21 cellular contexts compared by ENCODE assay signal in the genomic region with DNA sequence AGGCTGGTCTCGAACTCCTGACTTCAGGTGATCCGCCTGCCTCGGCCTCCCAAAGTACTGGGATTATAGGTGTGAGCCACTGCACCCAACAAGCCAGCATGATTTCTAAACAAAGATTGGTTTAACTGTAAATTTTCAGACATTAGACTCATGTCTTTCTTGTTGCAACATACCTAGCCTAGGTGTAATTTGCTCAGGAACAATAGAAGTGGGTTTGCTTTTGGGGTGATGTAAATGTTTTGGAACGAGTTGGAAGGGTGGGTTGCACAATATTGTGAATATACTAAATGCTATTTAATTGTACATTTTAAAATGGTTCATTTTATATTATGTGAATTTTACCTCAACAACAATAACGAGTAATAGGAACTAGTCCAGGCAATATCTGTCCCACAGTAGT. TPM values are rescaled to one million over a fixed set of nuclear protein-coding genes. Genes with fewer than 3 reads are reported as not detected.
DNase-seq lines count a peak whose midpoint lies in the region; ATAC-seq and TF ChIP-seq lines count a peak whose summit lies in the region.
"Had no signal": no experiment of that assay in that cellular context is flagged by ENCODE, and none has a peak within 500 bp of the region (broad histone marks: within the 10 kb centered on the region; RNA-seq: fewer than 3 reads in every experiment).

No MANE protein-coding gene starts in this region.

- no peak overlapping the region for H3K27ac ChIP-seq in IMR-90 (ENCODE audit: insufficient read depth, low read length)
- H3K27ac ChIP-seq in foreskin keratinocyte: no peak overlapping the region
- H3K27ac ChIP-seq in adrenal gland: no peak overlapping the region
- H3K27ac ChIP-seq: A549; BLaER1 treated with 17β-estradiol and CSF1 and Interleukin-3, amounts not matched to agents 10 nM and 100 nM; HL-60 had no signal

- H2BK20ac ChIP-seq in IMR-90 (ENCODE audit: low read depth, low read length): no peak overlapping the region

- CTCF ChIA-PET in activated CD8-positive, alpha-beta memory T cell treated with anti-CD3 and anti-CD28 coated beads, Interleukin-2, amount 10 ng/mL, durations not matched to agents 7 days and 5 days (lab: Charles Lee): interaction anchor here (1.2 to 4.9 kb wide), 2 partner anchors 9 to 10 kb away, joined by 3 to 25 read pairs; a partner anchor contains a TSS
- CTCF ChIA-PET in IMR-90 (lab: Yijun Ruan, JAX): interaction anchor here (0.7 kb wide), 1 partner anchor 46 kb away, joined by 3 read pairs; no protein-coding TSS in a partner anchor

- no peak overlapping the region for H3K4me3 ChIP-seq in IMR-90 (ENCODE audit: insufficient read depth, low read depth, low read length)
- H3K4me3 ChIP-seq in adrenal gland: no peak overlapping the region
- H3K4me3 ChIP-seq: A549; BLaER1 treated with 17β-estradiol and CSF1 and Interleukin-3, amounts not matched to agents 10 nM and 100 nM; GM12878 had no signal

- dilution Hi-C loops in IMR-90 (cut with HindIII; ENCODE audit: low sequenced_read_pairs, unreplicated experiment): no loop called here

- H4K91ac ChIP-seq in IMR-90 (ENCODE audit: insufficient read depth, low read depth, low read length): no peak overlapping the region

- peaks cover 17% of the 10 kb centered on the region for H3K36me3 Mint-ChIP-seq in activated CD8-positive, alpha-beta memory T cell treated with anti-CD3 and anti-CD28 coated beads, Interleukin-2, amount 10 ng/mL, durations not matched to agents 7 days and 5 days
- H3K36me3 Mint-ChIP-seq in activated T-helper 2 cell treated with anti-CD3 and anti-CD28 coated beads, Interferon-gamma antibody, Interleukin-2, Interleukin-4, amounts not matched to agents 10 μg/mL and 5 μg/mL and 100 μg/mL, durations not matched to agents 14 hours and 24 hours and 36 hours (ENCODE audit: low read depth): peaks cover 69% of the 10 kb centered on the region
- H3K36me3 Mint-ChIP-seq in naive thymus-derived CD8-positive, alpha-beta T cell: no peaks in the 10 kb centered on the region

- TF ChIP-seq POLR2A in IMR-90 (IDR thresholded peaks at IDR 0.05; ENCODE audit: low read depth, low read length): no peak
- TF ChIP-seq POLR2A in adrenal gland (IDR thresholded peaks at IDR 0.05): no peak

- no peak overlapping the region for H3K27ac Mint-ChIP-seq in activated CD8-positive, alpha-beta memory T cell treated with anti-CD3 and anti-CD28 coated beads, Interleukin-2, amount 10 ng/mL, durations not matched to agents 7 days and 5 days
- peak overlapping the region; percentile 99 for H3K27ac Mint-ChIP-seq in activated T-helper 2 cell treated with anti-CD3 and anti-CD28 coated beads, Interferon-gamma antibody, Interleukin-2, Interleukin-4, amounts not matched to agents 10 μg/mL and 5 μg/mL and 100 μg/mL, durations not matched to agents 14 hours and 24 hours and 36 hours
- no peak overlapping the region for H3K27ac Mint-ChIP-seq in naive thymus-derived CD8-positive, alpha-beta T cell

- H3K9me1 ChIP-seq in IMR-90 (ENCODE audit: insufficient read depth, low read length): no peaks in the 10 kb centered on the region

- no peak overlapping the region for H3K56ac ChIP-seq in IMR-90 (ENCODE audit: extremely low read depth, insufficient read depth, low read length)

- intact Hi-C loops in IMR-90 (cut with micrococcal nuclease) (no loop called here), adrenal gland (cut with DNase I) (no loop called here)
- intact Hi-C loops in activated T-helper 2 cell treated with anti-CD3 and anti-CD28 coated beads, Interferon-gamma antibody, Interleukin-2, Interleukin-4, amounts not matched to agents 10 μg/mL and 5 μg/mL and 100 μg/mL, durations not matched to agents 14 hours and 24 hours and 36 hours (cut with micrococcal nuclease): no loop called here

- H4K20me1 ChIP-seq in IMR-90 (ENCODE audit: insufficient read depth, low read length): no peaks in the 10 kb centered on the region
- H4K20me1 ChIP-seq: BLaER1 treated with 17β-estradiol and CSF1 and Interleukin-3, amounts not matched to agents 10 nM and 100 nM had no signal

- BruUV-seq in IMR-90 (replicated peaks; lab: Mats Ljungman, UMichigan): no TSS peak

- H3K4me3 Mint-ChIP-seq in activated CD8-positive, alpha-beta memory T cell treated with anti-CD3 and anti-CD28 coated beads, Interleukin-2, amount 10 ng/mL, durations not matched to agents 7 days and 5 days: no peak overlapping the region
- peak overlapping the region; percentile 56 for H3K4me3 Mint-ChIP-seq in activated T-helper 2 cell treated with anti-CD3 and anti-CD28 coated beads, Interferon-gamma antibody, Interleukin-2, Interleukin-4, amounts not matched to agents 10 μg/mL and 5 μg/mL and 100 μg/mL, durations not matched to agents 14 hours and 24 hours and 36 hours (ENCODE audit: low read depth)
- no peak overlapping the region for H3K4me3 Mint-ChIP-seq in naive thymus-derived CD8-positive, alpha-beta T cell

- H4K5ac ChIP-seq in IMR-90 (ENCODE audit: low read depth, low read length): no peak overlapping the region

- peak; percentile 2 for DNase-seq in activated CD8-positive, alpha-beta memory T cell treated with anti-CD3 and anti-CD28 coated beads, Interleukin-2, amount 10 ng/mL, durations not matched to agents 7 days and 5 days
- no peak for DNase-seq in activated CD8-positive, alpha-beta memory T cell treated with anti-CD3 and anti-CD28 coated beads, Interleukin-2, amount 50 U/mL, for 4 hours
- no peak for DNase-seq in IMR-90
- DNase-seq in activated T-helper 2 cell treated with anti-CD3 and anti-CD28 coated beads, Interferon-gamma antibody, Interleukin-2, Interleukin-4, amounts not matched to agents 10 μg/mL and 5 μg/mL and 100 μg/mL, durations not matched to agents 14 hours and 24 hours and 36 hours (ENCODE audit: low spot score): no peak
- peak; percentile 84 to 92 for DNase-seq in foreskin keratinocyte
- no peak for DNase-seq in naive thymus-derived CD8-positive, alpha-beta T cell
- no peak for DNase-seq in amygdala (lab: John Stamatoyannopoulos, UW)
- DNase-seq in adrenal gland: no peak
- DNase-seq: DMS 273 treated with DMSO at 0.1 percent for 48 hours; GDM1; H7; KBM-7; NCI-H1436 treated with DMSO at 0.1 percent for 48 hours; NCI-H2029 treated with DMSO at 0.1 percent for 48 hours; NCI-H2171 treated with DMSO at 0.1 percent for 48 hours; NCI-H446 treated with DMSO at 0.1 percent for 48 hours; NK-92 treated with Interleukin-12 subunit alpha and Interleukin-12 subunit beta, amount 100 ng/mL, for 24 hours had no signal

- TF ChIP-seq RAD21 in IMR-90 (IDR thresholded peaks at IDR 0.05; ENCODE audit: low read length): no peak

- no peak for ATAC-seq in activated CD8-positive, alpha-beta memory T cell treated with anti-CD3 and anti-CD28 coated beads, Interleukin-2, amount 10 ng/mL, durations not matched to agents 7 days and 5 days
- ATAC-seq in IMR-90 (ENCODE audit: low read depth) (no peak), foreskin keratinocyte (no peak)
- no peak for ATAC-seq in naive thymus-derived CD8-positive, alpha-beta T cell

- H4K8ac ChIP-seq in IMR-90 (ENCODE audit: low read depth in 2 of 2, low read length in 2 of 2): no peak overlapping the region

- WGBS in IMR-90 (ENCODE audit: extremely low coverage in 2 of 2, insufficient read length in 1 of 2), 2 experiments: 90% methylated on average over 2 of the region's 5 CpGs; no CpG with 5 or more reads in 1 of the 2 experiments
- WGBS in adrenal gland, 4 donors: 83 to 90% (median 88%) methylated on average over 5 of the region's 5 CpGs

- peaks cover 2% of the 10 kb centered on the region; the same call in 1 of the 2 replicates for H3K4me1 ChIP-seq in IMR-90 (ENCODE audit: control insufficient read depth, insufficient read depth, low read length)
- H3K4me1 ChIP-seq in foreskin keratinocyte: peaks cover 3% of the 10 kb centered on the region
- H3K4me1 ChIP-seq in adrenal gland (replicated peaks in 1 of 2): no peaks in the 10 kb centered on the region
- H3K4me1 ChIP-seq: A549; BLaER1 treated with 17β-estradiol and CSF1 and Interleukin-3, amounts not matched to agents 10 nM and 100 nM had no signal

- no peak overlapping the region for H3K4ac ChIP-seq in IMR-90 (ENCODE audit: low read depth, low read length)

- POLR2A ChIA-PET in IMR-90 (lab: Charles Lee; ENCODE audit: unreplicated experiment): no interaction called here
- POLR2A ChIA-PET in naive thymus-derived CD8-positive, alpha-beta T cell (lab: Charles Lee): no interaction called here

- in situ Hi-C loops in IMR-90 (cut with MboI; ENCODE audit: low sequenced_read_pairs): loop anchor here (25.0 kb wide), 2 partner anchors 404 to 829 kb away; a partner anchor contains a TSS

- H3K14ac ChIP-seq in IMR-90 (replicated peaks; ENCODE audit: low read depth, low read length): no peak overlapping the region

- H3K9me3 ChIP-seq in IMR-90 (ENCODE audit: control insufficient read depth, insufficient read depth, low read length) (no peaks in the 10 kb centered on the region), adrenal gland (replicated peaks in 1 of 3) (no peaks in the 10 kb centered on the region)
- H3K9me3 ChIP-seq: A549; BLaER1 treated with 17β-estradiol and CSF1 and Interleukin-3, amounts not matched to agents 10 nM and 100 nM had no signal

- no peak overlapping the region for H3K18ac ChIP-seq in IMR-90 (ENCODE audit: low read depth, low read length)

- no peak overlapping the region for H2AK5ac ChIP-seq in IMR-90 (ENCODE audit: low read depth, low read length)

- H3K4me1 Mint-ChIP-seq in activated CD8-positive, alpha-beta memory T cell treated with anti-CD3 and anti-CD28 coated beads, Interleukin-2, amount 10 ng/mL, durations not matched to agents 7 days and 5 days: peaks cover 53% of the 10 kb centered on the region
- H3K4me1 Mint-ChIP-seq in activated T-helper 2 cell treated with anti-CD3 and anti-CD28 coated beads, Interferon-gamma antibody, Interleukin-2, Interleukin-4, amounts not matched to agents 10 μg/mL and 5 μg/mL and 100 μg/mL, durations not matched to agents 14 hours and 24 hours and 36 hours (ENCODE audit: low read depth): peaks cover 63% of the 10 kb centered on the region
- H3K4me1 Mint-ChIP-seq in naive thymus-derived CD8-positive, alpha-beta T cell: peaks cover 0 to 13% (median under 1%) of the 10 kb centered on the region in 4 donors

- no peak overlapping the region for H3K9ac ChIP-seq in IMR-90 (ENCODE audit: low read depth, low read length)
- H3K9ac ChIP-seq: BLaER1 treated with 17β-estradiol and CSF1 and Interleukin-3, amounts not matched to agents 10 nM and 100 nM had no signal

- H3K27me3 ChIP-seq in IMR-90 (ENCODE audit: control insufficient read depth, insufficient read depth, low read length) (peaks cover 23% of the 10 kb centered on the region), foreskin keratinocyte (no peaks in the 10 kb centered on the region), adrenal gland (no peaks in the 10 kb centered on the region)
- H3K27me3 ChIP-seq: BLaER1 treated with 17β-estradiol and CSF1 and Interleukin-3, amounts not matched to agents 10 nM and 100 nM had no signal

- no peak overlapping the region for H3K4me2 ChIP-seq in IMR-90 (ENCODE audit: low read depth, low read length)
- H3K4me2 ChIP-seq: A549; BLaER1 treated with 17β-estradiol and CSF1 and Interleukin-3, amounts not matched to agents 10 nM and 100 nM had no signal

- no peak overlapping the region for H2BK15ac ChIP-seq in IMR-90 (ENCODE audit: low read depth, low read length)

- no peaks in the 10 kb centered on the region for H3K79me1 ChIP-seq in IMR-90 (ENCODE audit: low read depth in 1 of 2, low read length in 2 of 2)

- no peak overlapping the region for H2BK5ac ChIP-seq in IMR-90 (ENCODE audit: low read depth, low read length, poor library complexity, severe bottlenecking)

- H2AFZ ChIP-seq in IMR-90 (replicated peaks; ENCODE audit: low read length, poor library complexity): no peak overlapping the region

- no peaks in the 10 kb centered on the region for H3K9me3 Mint-ChIP-seq in activated CD8-positive, alpha-beta memory T cell treated with anti-CD3 and anti-CD28 coated beads, Interleukin-2, amount 10 ng/mL, durations not matched to agents 7 days and 5 days (ENCODE audit: low read depth)
- H3K9me3 Mint-ChIP-seq in activated T-helper 2 cell treated with anti-CD3 and anti-CD28 coated beads, Interferon-gamma antibody, Interleukin-2, Interleukin-4, amounts not matched to agents 10 μg/mL and 5 μg/mL and 100 μg/mL, durations not matched to agents 14 hours and 24 hours and 36 hours: no peaks in the 10 kb centered on the region
- H3K9me3 Mint-ChIP-seq in naive thymus-derived CD8-positive, alpha-beta T cell: no peaks in the 10 kb centered on the region

- H2BK120ac ChIP-seq in IMR-90 (ENCODE audit: low read depth, low read length): no peak overlapping the region

- no peak for TF ChIP-seq CTCF in IMR-90 (conservative IDR thresholded peaks at IDR 0.05; ENCODE audit: low read depth, low read length)
- TF ChIP-seq CTCF in foreskin keratinocyte (conservative IDR thresholded peaks at IDR 0.05): no peak
- no peak for TF ChIP-seq CTCF in adrenal gland (IDR thresholded peaks at IDR 0.05)

- H3K27me3 Mint-ChIP-seq in activated CD8-positive, alpha-beta memory T cell treated with anti-CD3 and anti-CD28 coated beads, Interleukin-2, amount 10 ng/mL, durations not matched to agents 7 days and 5 days: no peaks in the 10 kb centered on the region
- no peaks in the 10 kb centered on the region for H3K27me3 Mint-ChIP-seq in activated T-helper 2 cell treated with anti-CD3 and anti-CD28 coated beads, Interferon-gamma antibody, Interleukin-2, Interleukin-4, amounts not matched to agents 10 μg/mL and 5 μg/mL and 100 μg/mL, durations not matched to agents 14 hours and 24 hours and 36 hours (ENCODE audit: low read depth)
- H3K27me3 Mint-ChIP-seq in naive thymus-derived CD8-positive, alpha-beta T cell: peaks cover 0 to 2% (median 0%) of the 10 kb centered on the region in 5 donors

- H3K23ac ChIP-seq in IMR-90 (ENCODE audit: low read depth, low read length): no peak overlapping the region

- H2AK9ac ChIP-seq in IMR-90 (replicated peaks; ENCODE audit: low read depth, low read length, poor library complexity): no peak overlapping the region

- H3K36me3 ChIP-seq in IMR-90 (ENCODE audit: control insufficient read depth, insufficient read depth, low read length): no peaks in the 10 kb centered on the region
- H3K36me3 ChIP-seq in adrenal gland (replicated peaks in 1 of 2): no peaks in the 10 kb centered on the region
- H3K36me3 ChIP-seq: BLaER1 treated with 17β-estradiol and CSF1 and Interleukin-3, amounts not matched to agents 10 nM and 100 nM had no signal

RNA-seq across cellular contexts. Expression of a gene that starts 7.1 kb away (rescaled TPM):
- total RNA-seq in activated CD8-positive, alpha-beta memory T cell treated with anti-CD3 and anti-CD28 coated beads, Interleukin-2, amount 10 ng/mL, durations not matched to agents 7 days and 5 days: 10 to 100 TPM; 22.8 to 42.1 TPM
- total RNA-seq in IMR-90 (2012; rRNA removed) (not detected in 2 replicates), foreskin keratinocyte (not detected in 2 replicates), adrenal gland (under 1 TPM in 6 of 8 donors, not detected in 2; 0.07 to 0.39 (median 0.27) TPM)
- polyA plus RNA-seq in IMR-90 (2012; rRNA removed) (not detected in 2 replicates), foreskin keratinocyte (not detected in 2 replicates), adrenal gland (under 1 TPM in 1 of 3 donors, not detected in 2; 0.04 TPM)
- not detected in 2 replicates for polyA plus RNA-seq in IMR-90 (2012; cell fraction: cytosol; rRNA removed)
- polyA plus RNA-seq in IMR-90 (2012; cell fraction: nucleus; rRNA removed; ENCODE audit: low replicate concordance): not detected in 2 replicates
- 237 and 241 TPM in 2 replicates for total RNA-seq in activated T-helper 2 cell treated with anti-CD3 and anti-CD28 coated beads, Interferon-gamma antibody, Interleukin-2, Interleukin-4, amounts not matched to agents 10 μg/mL and 5 μg/mL and 100 μg/mL, durations not matched to agents 14 hours and 24 hours and 36 hours
- total RNA-seq in naive thymus-derived CD8-positive, alpha-beta T cell: under 1 TPM; 0.16 to 0.23 TPM
- polyA plus RNA-seq in naive thymus-derived CD8-positive, alpha-beta T cell: under 1 TPM in 2 of 3 donors, not detected in 1; 0.09 TPM
- total RNA-seq: H7 had no signal
- polyA plus RNA-seq: A549 had no signal

Comparison
In these comparisons a context has a peak if more than half of its experiments do, and no peak if none do; other contexts are left out.
1. DNase-seq: peak in activated CD8-positive, alpha-beta memory T cell treated with anti-CD3 and anti-CD28 coated beads, Interleukin-2, amount 10 ng/mL, durations not matched to agents 7 days and 5 days (single experiment) and foreskin keratinocyte (2 of 2); none in activated CD8-positive, alpha-beta memory T cell treated with anti-CD3 and anti-CD28 coated beads, Interleukin-2, amount 50 U/mL, for 4 hours (single experiment), IMR-90 (single experiment), activated T-helper 2 cell treated with anti-CD3 and anti-CD28 coated beads, Interferon-gamma antibody, Interleukin-2, Interleukin-4, amounts not matched to agents 10 μg/mL and 5 μg/mL and 100 μg/mL, durations not matched to agents 14 hours and 24 hours and 36 hours (single experiment), naive thymus-derived CD8-positive, alpha-beta T cell (0 of 10), amygdala (0 of 56) and adrenal gland (0 of 7).
2. RNA of a gene that starts 7.1 kb away (total RNA-seq): 237 to 241 TPM in activated T-helper 2 cell treated with anti-CD3 and anti-CD28 coated beads, Interferon-gamma antibody, Interleukin-2, Interleukin-4, amounts not matched to agents 10 μg/mL and 5 μg/mL and 100 μg/mL, durations not matched to agents 14 hours and 24 hours and 36 hours and 22.8 to 42.1 TPM in activated CD8-positive, alpha-beta memory T cell treated with anti-CD3 and anti-CD28 coated beads, Interleukin-2, amount 10 ng/mL, durations not matched to agents 7 days and 5 days; 0.07 to 0.39 TPM in adrenal gland, 0.16 to 0.23 TPM in naive thymus-derived CD8-positive, alpha-beta T cell, not detected in IMR-90 and not detected in foreskin keratinocyte; every median in the first group is over 10 times any median in the second.